10 cellular contexts compared by ENCODE assay signal in the genomic region with DNA sequence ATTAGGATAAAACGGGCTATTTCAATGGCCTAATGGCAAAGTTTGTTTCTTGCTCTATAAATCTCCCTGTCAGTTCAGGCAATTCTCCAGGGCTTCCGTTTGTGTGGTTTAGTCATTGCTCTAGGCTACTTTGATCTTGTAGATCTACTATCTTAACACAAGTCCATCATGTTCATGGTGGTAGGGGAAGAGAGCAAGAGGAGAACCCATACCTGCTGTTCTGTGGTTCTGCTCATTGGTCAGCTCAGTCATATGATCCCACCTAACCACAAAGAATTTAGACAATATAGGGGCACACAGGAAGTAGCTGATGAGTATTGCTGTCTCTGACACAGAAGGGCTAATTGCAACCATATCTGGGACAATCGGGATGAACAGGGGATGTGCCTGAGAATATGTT. TPM values are rescaled to one million over a fixed set of nuclear protein-coding genes. Genes with fewer than 3 reads are reported as not detected.
DNase-seq lines count a peak whose midpoint lies in the region; ATAC-seq and TF ChIP-seq lines count a peak whose summit lies in the region.
"Had no signal": no experiment of that assay in that cellular context is flagged by ENCODE, and none has a peak within 500 bp of the region (broad histone marks: within the 10 kb centered on the region; RNA-seq: fewer than 3 reads in every experiment).

No MANE protein-coding gene starts in this region.

- 67 to 84% (median 72%) methylated on average over 3 of the region's 3 CpGs for WGBS in heart left ventricle, 4 donors

- ATAC-seq in DND-41 (ENCODE audit: insufficient read depth, low read depth) (peak; percentile 77), heart left ventricle (no peak)
- no peak for ATAC-seq in activated CD4-positive, CD25-positive, alpha-beta regulatory T cell treated with anti-CD3 and anti-CD28 coated beads, Interleukin-2, amount 50 U/mL, for 24 hours

- no peak overlapping the region for H2AFZ ChIP-seq in DND-41 (ENCODE audit: low read depth, low read length)

- peaks cover 35% of the 10 kb centered on the region for H3K4me1 ChIP-seq in DND-41 (ENCODE audit: insufficient read depth, low read length)
- peaks cover 0 to 8% (median 3%) of the 10 kb centered on the region in 12 donors for H3K4me1 ChIP-seq in heart left ventricle

- H3K27ac ChIP-seq in DND-41 (ENCODE audit: low read length) (no peak overlapping the region), heart left ventricle (no peak overlapping the region)

- no peak overlapping the region for H3K4me3 ChIP-seq in DND-41 (ENCODE audit: low read depth in 1 of 2, low read length in 2 of 2)
- no peak overlapping the region for H3K4me3 ChIP-seq in fibroblast of the aortic adventitia (ENCODE audit: low read depth, low read length)
- H3K4me3 ChIP-seq in H7 (ENCODE audit: insufficient read depth, low read depth, low read length): no peak overlapping the region
- no peak overlapping the region for H3K4me3 ChIP-seq in heart left ventricle

- H3K27me3 ChIP-seq in DND-41 (ENCODE audit: insufficient read depth, low read length, poor library complexity): no peaks in the 10 kb centered on the region
- H3K27me3 ChIP-seq in H7 (ENCODE audit: control insufficient read depth, insufficient read depth, low read length): no peaks in the 10 kb centered on the region; the same call in 1 of the 2 replicates
- H3K27me3 ChIP-seq in heart left ventricle: peaks cover 0 to under 1% (median 0%) of the 10 kb centered on the region in 9 donors

- H4K20me1 ChIP-seq in DND-41 (ENCODE audit: insufficient read depth, low read length): no peaks in the 10 kb centered on the region; the same call in 1 of the 2 replicates

- peak overlapping the region; percentile 53 for H3K4me2 ChIP-seq in DND-41 (ENCODE audit: insufficient read depth, low read length)

- no peak overlapping the region for H3K9ac ChIP-seq in DND-41 (ENCODE audit: low read depth, low read length)

- peak; percentile 64 for DNase-seq in DND-41
- DNase-seq in HCEC 1CT: peak; percentile 58
- DNase-seq in NCI-H146 (lab: John Stamatoyannopoulos, UW): peak; percentile 54
- peak; percentile 42 for DNase-seq in fibroblast of the aortic adventitia (ENCODE audit: low read depth)
- no peak for DNase-seq in H7
- DNase-seq in heart left ventricle: no peak
- no peak for DNase-seq in NCI-H1436 treated with DMSO at 0.1 percent for 48 hours (lab: John Stamatoyannopoulos, UW)
- DNase-seq: anterior cingulate cortex, occipital lobe had no signal

- intact Hi-C loops in heart left ventricle (cut with DNase I): no loop called here

- TF ChIP-seq CTCF in DND-41 (IDR thresholded peaks at IDR 0.05; ENCODE audit: borderline replicate concordance, extremely low read depth, low read length, poor library complexity, severe bottlenecking) (no peak), fibroblast of the aortic adventitia (IDR thresholded peaks at IDR 0.05; ENCODE audit: insufficient read depth, low read length) (no peak), heart left ventricle (IDR thresholded peaks at IDR 0.05) (no peak)

- H3K36me3 ChIP-seq in DND-41 (ENCODE audit: insufficient read depth, low read length) (peaks cover 7% of the 10 kb centered on the region; the same call in 1 of the 2 replicates), H7 (replicated peaks; ENCODE audit: control insufficient read depth, insufficient read depth, low read length) (no peaks in the 10 kb centered on the region), heart left ventricle (no peaks in the 10 kb centered on the region)

- H3K9me3 ChIP-seq in DND-41 (ENCODE audit: insufficient read depth, low read length, severe bottlenecking): peaks cover 11% of the 10 kb centered on the region
- H3K9me3 ChIP-seq in heart left ventricle: no peaks in the 10 kb centered on the region

- peaks cover 15% of the 10 kb centered on the region for H3K79me2 ChIP-seq in DND-41 (ENCODE audit: insufficient read depth, low read length)

- TF ChIP-seq POLR2A in heart left ventricle (IDR thresholded peaks at IDR 0.05): no peak

RNA-seq across cellular contexts. Expression of gene DEK, which starts 4.9 kb away (rescaled TPM):
- total RNA-seq in fibroblast of the aortic adventitia (ENCODE audit: low replicate concordance): 156 and 591 TPM in 2 replicates
- total RNA-seq in H7 (2014; rRNA removed; shearing (Covaris generic)): 156 and 241 TPM in 2 replicates
- 10 to 100 TPM; 41.3 to 83.0 (median 64.7) TPM for total RNA-seq in heart left ventricle
- polyA plus RNA-seq in heart left ventricle: 10 to 100 TPM; 20.9 to 47.2 TPM

Comparison
In these comparisons a context has a peak if more than half of its experiments do, and no peak if none do; other contexts are left out.
1. DNase-seq: peak in DND-41 (single experiment), HCEC 1CT (single experiment), NCI-H146 (single experiment) and fibroblast of the aortic adventitia (single experiment); none in H7 (single experiment), heart left ventricle (0 of 5) and NCI-H1436 treated with DMSO at 0.1 percent for 48 hours (single experiment).